ENCODE assay signal across 8 cellular contexts in genomic region chr1:166910396-166910994, GRCh38. TPM values are rescaled to one million over a fixed set of nuclear protein-coding genes. Genes with fewer than 3 reads are reported as not detected.
DNase-seq lines count a peak whose midpoint lies in the region; ATAC-seq and TF ChIP-seq lines count a peak whose summit lies in the region.

No MANE protein-coding gene starts in this region.

- H3K36me3 ChIP-seq in naive thymus-derived CD4-positive, alpha-beta T cell (ENCODE audit: control insufficient read depth in 2 of 3, insufficient read depth in 3 of 3, low read length in 3 of 3) = no peaks in the 10 kb centered on the region

- H3K27ac Mint-ChIP-seq in activated CD8-positive, alpha-beta memory T cell treated with anti-CD3 and anti-CD28 coated beads, Interleukin-2, amount 10 ng/mL, durations not matched to agents 7 days and 5 days = no peak overlapping the region
- peak overlapping the region in 1 of 9 donors; percentile 12 for H3K27ac Mint-ChIP-seq in naive thymus-derived CD4-positive, alpha-beta T cell

- DNase-seq in DMS153 (lab: John Stamatoyannopoulos, UW) = peak; percentile 95
- peak in 65 of 76 experiments; percentile 4 to 81 (median 51) for DNase-seq in HUDEP-2 (lab: John Stamatoyannopoulos, UW; ENCODE audit: unreplicated experiment in 76 of 76)
- peak; percentile 64 for DNase-seq in NOMO-1 treated with dmso at 0.1 percent for 144 hours (lab: John Stamatoyannopoulos, UW; ENCODE audit: unreplicated experiment)
- DNase-seq in activated CD8-positive, alpha-beta memory T cell treated with anti-CD3 and anti-CD28 coated beads, Interleukin-2, amount 10 ng/mL, durations not matched to agents 7 days and 5 days = peak; percentile 89
- DNase-seq in epithelial cell of esophagus (ENCODE audit: low read depth) = peak; percentile 98
- DNase-seq in naive thymus-derived CD4-positive, alpha-beta T cell = peak; percentile 21 to 80 (median 74)
- peak; percentile 66 for DNase-seq in stimulated activated naive CD4-positive, alpha-beta T cell treated with Interleukin-2 at 50 U/mL for 16 hours (lab: John Stamatoyannopoulos, UW)

- no peaks in the 10 kb centered on the region for H3K27me3 ChIP-seq in naive thymus-derived CD4-positive, alpha-beta T cell (ENCODE audit: control insufficient read depth in 2 of 2, insufficient read depth in 2 of 2, low read length in 2 of 2)

- intact Hi-C loops in naive thymus-derived CD4-positive, alpha-beta T cell (cut with micrococcal nuclease) = loop anchor here (1.0 to 10.0 kb wide), 10 partner anchors 34 to 642 kb away; partner anchors contain the start of genes ILDR2 (in 2 of the 2), TADA1 (in 2 of the 2) and CREG1 (in 1 of the 2)

- H3K4me3 ChIP-seq in epithelial cell of esophagus (ENCODE audit: low read length) = no peak overlapping the region
- H3K4me3 ChIP-seq in naive thymus-derived CD4-positive, alpha-beta T cell (ENCODE audit: low read length) = no peak overlapping the region

- peaks cover 45% of the 10 kb centered on the region for H3K4me1 Mint-ChIP-seq in activated CD8-positive, alpha-beta memory T cell treated with anti-CD3 and anti-CD28 coated beads, Interleukin-2, amount 10 ng/mL, durations not matched to agents 7 days and 5 days
- H3K4me1 Mint-ChIP-seq in naive thymus-derived CD4-positive, alpha-beta T cell = peaks cover 0 to 31% (median 4%) of the 10 kb centered on the region in 7 donors

- no peak overlapping the region for H3K27ac ChIP-seq in naive thymus-derived CD4-positive, alpha-beta T cell (ENCODE audit: low read depth, low read length)

- peak; percentile 86 for TF ChIP-seq CTCF in epithelial cell of esophagus (IDR thresholded peaks at IDR 0.05; ENCODE audit: insufficient read depth, low read depth, low read length, missing control alignments)

- ATAC-seq in GM21526 (IDR thresholded peaks at IDR 0.05; ENCODE audit: low FRiP score, unreplicated experiment) = peak; percentile 94
- ATAC-seq in activated CD8-positive, alpha-beta memory T cell treated with anti-CD3 and anti-CD28 coated beads, Interleukin-2, amount 10 ng/mL, durations not matched to agents 7 days and 5 days = peak; percentile 90
- peak; percentile 99 for ATAC-seq in naive thymus-derived CD4-positive, alpha-beta T cell

- H3K27me3 Mint-ChIP-seq in activated CD8-positive, alpha-beta memory T cell treated with anti-CD3 and anti-CD28 coated beads, Interleukin-2, amount 10 ng/mL, durations not matched to agents 7 days and 5 days = peaks cover 12% of the 10 kb centered on the region
- H3K27me3 Mint-ChIP-seq in naive thymus-derived CD4-positive, alpha-beta T cell = peaks cover 0 to 6% (median 0%) of the 10 kb centered on the region in 5 donors

- no peaks in the 10 kb centered on the region for H3K9me3 ChIP-seq in naive thymus-derived CD4-positive, alpha-beta T cell (ENCODE audit: control insufficient read depth in 2 of 3, low read length in 3 of 3)

- peaks cover 17% of the 10 kb centered on the region for H3K36me3 Mint-ChIP-seq in activated CD8-positive, alpha-beta memory T cell treated with anti-CD3 and anti-CD28 coated beads, Interleukin-2, amount 10 ng/mL, durations not matched to agents 7 days and 5 days
- H3K36me3 Mint-ChIP-seq in naive thymus-derived CD4-positive, alpha-beta T cell = peaks cover 0 to 5% (median 0%) of the 10 kb centered on the region in 5 donors

- CTCF ChIA-PET in activated CD8-positive, alpha-beta memory T cell treated with anti-CD3 and anti-CD28 coated beads, Interleukin-2, amount 10 ng/mL, durations not matched to agents 7 days and 5 days (lab: Charles Lee) = interaction anchor here (0.7 to 20.4 kb wide), 34 partner anchors 8 to 643 kb away, joined by 3 to 690 read pairs (median 4); partner anchors contain the start of genes CREG1, ILDR2, POGK and POU2F1
- CTCF ChIA-PET in naive thymus-derived CD4-positive, alpha-beta T cell (lab: Charles Lee) = interaction anchor here (0.6 to 12.5 kb wide), 29 partner anchors 8 to 943 kb away, joined by 3 to 354 read pairs (median 4); no protein-coding TSS in a partner anchor

- no peak overlapping the region for H3K4me3 Mint-ChIP-seq in activated CD8-positive, alpha-beta memory T cell treated with anti-CD3 and anti-CD28 coated beads, Interleukin-2, amount 10 ng/mL, durations not matched to agents 7 days and 5 days
- no peak overlapping the region for H3K4me3 Mint-ChIP-seq in naive thymus-derived CD4-positive, alpha-beta T cell

- no peaks in the 10 kb centered on the region for H3K4me1 ChIP-seq in naive thymus-derived CD4-positive, alpha-beta T cell (ENCODE audit: control insufficient read depth in 2 of 2, insufficient read depth in 2 of 2, low read length in 2 of 2)

- POLR2A ChIA-PET in naive thymus-derived CD4-positive, alpha-beta T cell (lab: Charles Lee) = interaction anchor here (4.6 kb wide), 1 partner anchor 149 kb away, joined by 23 read pairs; no protein-coding TSS in a partner anchor

- H3K9me3 Mint-ChIP-seq in activated CD8-positive, alpha-beta memory T cell treated with anti-CD3 and anti-CD28 coated beads, Interleukin-2, amount 10 ng/mL, durations not matched to agents 7 days and 5 days (ENCODE audit: low read depth) = peaks cover 3% of the 10 kb centered on the region
- H3K9me3 Mint-ChIP-seq in naive thymus-derived CD4-positive, alpha-beta T cell = peaks cover 0 to 3% (median 0%) of the 10 kb centered on the region in 11 donors

RNA-seq across cellular contexts. Expression of gene TADA1, which starts 34.4 kb away (rescaled TPM):
- 10 to 100 TPM; 18.1 to 18.8 TPM for total RNA-seq in activated CD8-positive, alpha-beta memory T cell treated with anti-CD3 and anti-CD28 coated beads, Interleukin-2, amount 10 ng/mL, durations not matched to agents 7 days and 5 days
- total RNA-seq in naive thymus-derived CD4-positive, alpha-beta T cell = 10 to 100 TPM in 4 of 5 experiments, 1 to 10 TPM in 1; 9.4 to 16.2 (median 15.6) TPM
- polyA plus RNA-seq in naive thymus-derived CD4-positive, alpha-beta T cell = 10 to 100 TPM; 17.9 to 23.1 TPM
